9 cellular contexts compared by ENCODE assay signal in the genomic region with DNA sequence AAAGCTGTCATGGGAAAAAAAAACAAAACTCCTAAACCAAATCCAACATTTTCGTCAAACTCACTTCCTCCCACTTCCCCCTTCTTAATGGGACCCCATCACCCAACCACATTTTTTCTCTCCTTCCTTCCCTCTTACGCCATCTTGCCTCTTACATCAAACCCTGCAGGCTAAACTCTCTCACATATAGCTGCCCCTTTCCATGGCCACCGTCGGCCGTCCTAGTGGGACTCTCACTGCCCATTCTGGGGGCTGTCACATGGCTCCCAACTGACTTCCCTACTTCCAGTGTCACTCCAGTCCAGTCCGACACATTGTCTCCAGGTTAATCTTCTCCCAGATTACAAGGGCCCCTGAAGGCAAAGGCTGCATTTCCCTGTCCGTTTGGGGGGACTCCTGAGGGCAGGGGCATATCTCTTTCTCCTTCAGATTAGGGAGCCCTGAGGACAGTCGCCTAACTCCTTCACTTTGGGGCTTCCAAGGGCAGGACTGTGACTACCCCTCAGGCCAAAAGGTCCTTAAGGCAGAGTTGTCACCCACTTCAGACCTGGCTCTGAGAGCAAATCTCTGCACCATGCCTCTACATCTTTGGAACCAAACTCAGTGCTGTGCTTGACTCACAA. TPM values are rescaled to one million over a fixed set of nuclear protein-coding genes. Genes with fewer than 3 reads are reported as not detected.
DNase-seq lines count a peak whose midpoint lies in the region; ATAC-seq, FAIRE-seq and TF ChIP-seq lines count a peak whose summit lies in the region.
"Had no signal": no experiment of that assay in that cellular context is flagged by ENCODE, and none has a peak within 500 bp of the region (broad histone marks: within the 10 kb centered on the region; RNA-seq: fewer than 3 reads in every experiment).

No MANE protein-coding gene starts in this region.

- 8% methylated on average over 8 of the region's 8 CpGs for WGBS in HepG2 (ENCODE audit: low lambda C conversion rate)
- WGBS in transverse colon (ENCODE audit: low coverage in 1 of 2), 2 donors = 20 to 31% methylated on average over 2 to 7 of the region's 8 CpGs

- H3K27ac ChIP-seq in HepG2 (ENCODE audit: extremely low read length, insufficient read depth, low read length) (peak overlapping the region; percentile 68), transverse colon (peak overlapping the region; percentile 47 to 74 (median 62))

- intact Hi-C loops in Calu3 (cut with micrococcal nuclease; ENCODE audit: unreplicated experiment) (no loop called here), HepG2 (cut with micrococcal nuclease; ENCODE audit: unreplicated experiment) (loop anchor here (2.0 kb wide), 1 partner anchor 45 kb away; no protein-coding TSS in a partner anchor), transverse colon (cut with DNase I; ENCODE audit: low total_unique reads) (no loop called here)

- no peak overlapping the region for H2AFZ ChIP-seq in HepG2 (ENCODE audit: low read length)

- H3K27me3 ChIP-seq in HepG2 (ENCODE audit: control insufficient read depth in 1 of 2, insufficient read depth in 2 of 2, low read length in 2 of 2) (no peaks in the 10 kb centered on the region; a peak in 1 of 5 replicates), transverse colon (no peaks in the 10 kb centered on the region)

- peak overlapping the region; percentile 81 for H3K9ac ChIP-seq in HepG2 (ENCODE audit: insufficient read depth, low read depth, low read length)

- H3K4me1 Mint-ChIP-seq in Calu3 (ENCODE audit: low read depth, unreplicated experiment) = peaks cover 15% of the 10 kb centered on the region

- H3K27ac Mint-ChIP-seq in Calu3 (ENCODE audit: unreplicated experiment) = peak overlapping the region; percentile 89

- no peak for FAIRE-seq in HepG2 (lab: Jason Lieb, UNC)

- TF ChIP-seq EP300 in HepG2 (IDR thresholded peaks at IDR 0.05; ENCODE audit: low read depth in 2 of 2, low read length in 2 of 2) = no peak
- TF ChIP-seq EP300 in HepG2 (CRISPR knock-in tag; IDR thresholded peaks at IDR 0.05; ENCODE audit: borderline replicate concordance) = no peak
- no peak for TF ChIP-seq EP300 in transverse colon (IDR thresholded peaks at IDR 0.05; ENCODE audit: low read depth)

- no peaks in the 10 kb centered on the region for H3K79me2 ChIP-seq in HepG2 (ENCODE audit: insufficient read depth, low read length)

- H3K27me3 Mint-ChIP-seq in Calu3 (ENCODE audit: unreplicated experiment) = no peaks in the 10 kb centered on the region

- peak overlapping the region; percentile 92 for H3K4me3 Mint-ChIP-seq in Calu3 (ENCODE audit: low read depth, unreplicated experiment)

- H3K36me3 Mint-ChIP-seq in Calu3 (ENCODE audit: insufficient read depth, unreplicated experiment) = peaks cover 9% of the 10 kb centered on the region

- no peaks in the 10 kb centered on the region for H4K20me1 ChIP-seq in HepG2 (ENCODE audit: insufficient read depth, low read length)

- H3K9me3 ChIP-seq in HepG2 (ENCODE audit: low read length) (no peaks in the 10 kb centered on the region), transverse colon (no peaks in the 10 kb centered on the region)

- TSS peak; percentile 89 for BruUV-seq in Calu3 (replicated peaks; lab: Mats Ljungman, UMichigan)
- BruUV-seq in HepG2 (replicated peaks; lab: Mats Ljungman, UMichigan) = TSS peak; percentile 84

- in situ Hi-C loops in HepG2 (cut with HindIII; ENCODE audit: extremely low pct_ligation_motif_present, low pct_unique_long_range_greater_than_20kb) = no loop called here
- in situ Hi-C loops in transverse colon (cut with MboI; ENCODE audit: low pct_ligation_motif_present in 1 of 4, low pct_unique_long_range_greater_than_20kb in 1 of 4, low sequenced_read_pairs in 3 of 4) = no loop called here

- H3K4me3 ChIP-seq in HepG2 (replicated peaks in 1 of 3; ENCODE audit: insufficient read depth in 1 of 3, low read depth in 2 of 3, low read length in 3 of 3) (peak overlapping the region; percentile 90 to 98 (median 94)), transverse colon (peak overlapping the region; percentile 57 to 82 (median 62))

- ATAC-seq in HG03354 (IDR thresholded peaks at IDR 0.05; ENCODE audit: poor library complexity, severe bottlenecking, unreplicated experiment) = peak; percentile 17
- peak; percentile 10 for ATAC-seq in HepG2

- CTCF ChIA-PET in Calu3 (lab: Charles Lee) = interaction anchor here (0.8 kb wide), 1 partner anchor 16 kb away, joined by 3 read pairs; no protein-coding TSS in a partner anchor
- CTCF ChIA-PET in HepG2 (lab: Yijun Ruan, JAX; ENCODE audit: low intra/inter-chr PET ratio, low total read pairs) = no interaction called here

- peak overlapping the region; percentile 84 for H3K4me2 ChIP-seq in HepG2 (ENCODE audit: low read depth, low read length)

- no peak for TF ChIP-seq RAD21 in HepG2 (CRISPR knock-in tag; IDR thresholded peaks at IDR 0.05)

- no peaks in the 10 kb centered on the region for H3K36me3 ChIP-seq in HepG2 (replicated peaks in 1 of 2; ENCODE audit: control insufficient read depth in 1 of 2, insufficient read depth in 2 of 2, low read length in 2 of 2)
- no peaks in the 10 kb centered on the region for H3K36me3 ChIP-seq in transverse colon

- TF ChIP-seq CTCF in Calu3 (IDR thresholded peaks at IDR 0.05; ENCODE audit: unreplicated experiment) (no peak), HepG2 (CRISPR knock-in tag; IDR thresholded peaks at IDR 0.05) (no peak), transverse colon (IDR thresholded peaks at IDR 0.05) (no peak)

- TF ChIP-seq POLR2A in HepG2 (IDR thresholded peaks at IDR 0.05; ENCODE audit: insufficient read depth in 1 of 2, low read depth in 2 of 2, low read length in 2 of 2) (peak in 1 of 2 experiments; percentile 22; a peak in 1 of 4 replicates), transverse colon (IDR thresholded peaks at IDR 0.05) (no peak)

- POLR2A ChIA-PET in HepG2 (lab: Yijun Ruan, JAX) = no interaction called here

- peaks cover 40% of the 10 kb centered on the region for H3K4me1 ChIP-seq in HepG2 (ENCODE audit: insufficient read depth, low read length)
- peaks cover 5 to 16% (median 11%) of the 10 kb centered on the region in 4 donors for H3K4me1 ChIP-seq in transverse colon

- no peaks in the 10 kb centered on the region for H3K9me3 Mint-ChIP-seq in Calu3 (ENCODE audit: low read depth, unreplicated experiment)

- DNase-seq in Calu3 (no peak), HepG2 (ENCODE audit: low spot score) (no peak), transverse colon (no peak), NCI-H748 (lab: John Stamatoyannopoulos, UW; ENCODE audit: unreplicated experiment) (no peak)
- peak; percentile 28 to 29 for DNase-seq in activated T-cell treated with anti-CD3 and anti-CD28 coated beads, Interleukin-2, amount 50 U/mL, for 48 hours
- no peak for DNase-seq in activated CD4-positive, CD25-positive, alpha-beta regulatory T cell treated with anti-CD3 and anti-CD28 coated beads, Interleukin-2, amount 50 U/mL, for 72 hours
- DNase-seq in activated CD4-positive, alpha-beta T cell treated with anti-CD3 and anti-CD28 coated beads, Interleukin-2, amount 50 U/mL, for 48 hours = no peak

RNA-seq across cellular contexts. Expression of gene UBXN11, which starts 0.7 kb away (rescaled TPM):
- 24.0 and 32.0 TPM in 2 replicates for total RNA-seq in Calu3 (2022)
- total RNA-seq in HepG2 (2016; rRNA removed; fragmentation: Illumina TruSeq; extraction: Trizol) = 3.2 and 9.3 TPM in 2 replicates
- total RNA-seq in HepG2 (2016; cell fraction: cytosol; rRNA removed; fragmentation: Illumina TruSeq; extraction: Trizol; ENCODE audit: low read depth) = 4.9 and 5.3 TPM in 2 replicates
- total RNA-seq in HepG2 (2016; cell fraction: insoluble cytoplasmic fraction; rRNA removed; fragmentation: Illumina TruSeq; extraction: Trizol) = 3.0 and 8.5 TPM in 2 replicates
- total RNA-seq in HepG2 (2016; cell fraction: membrane; rRNA removed; fragmentation: Illumina TruSeq; extraction: Trizol) = 4.4 and 5.7 TPM in 2 replicates
- total RNA-seq in HepG2 (2016; cell fraction: nucleus; rRNA removed; fragmentation: Illumina TruSeq; extraction: Trizol) = 15.9 and 19.3 TPM in 2 replicates
- 10.3 and 10.4 TPM in 2 replicates for polyA plus RNA-seq in HepG2 (2011; rRNA removed)
- 3.0 and 5.8 TPM in 2 replicates for polyA plus RNA-seq in HepG2 (2011; cell fraction: cytosol; rRNA removed)
- 81.6 and 111 TPM in 2 replicates for polyA plus RNA-seq in HepG2 (2011; cell fraction: nucleus; rRNA removed)
- 4.8 and 5.2 TPM in 2 replicates for polyA plus RNA-seq in HepG2 (2012)
- polyA plus RNA-seq in HepG2 (2016; cell fraction: cytosol; fragmentation: Illumina TruSeq; extraction: Trizol; ENCODE audit: low read depth) = 7.2 and 9.0 TPM in 2 replicates
- polyA plus RNA-seq in HepG2 (2016; cell fraction: insoluble cytoplasmic fraction; fragmentation: Illumina TruSeq; extraction: Trizol; ENCODE audit: low read depth) = 6.4 and 8.0 TPM in 2 replicates
- 8.8 and 9.0 TPM in 2 replicates for polyA plus RNA-seq in HepG2 (2016; cell fraction: membrane; fragmentation: Illumina TruSeq; extraction: Trizol; ENCODE audit: low read depth)
- 64.2 and 68.2 TPM in 2 replicates for polyA plus RNA-seq in HepG2 (2016; cell fraction: nucleus; fragmentation: Illumina TruSeq; extraction: Trizol; ENCODE audit: insufficient read depth, low read depth)
- 4.3 and 43.2 TPM in 2 replicates for polyA minus RNA-seq in HepG2 (2011; rRNA and poly(A)+ RNA removed; ENCODE audit: low replicate concordance)
- polyA minus RNA-seq in HepG2 (2011; cell fraction: cytosol; rRNA and poly(A)+ RNA removed) = 1.2 and 2.0 TPM in 2 replicates
- polyA minus RNA-seq in HepG2 (2011; cell fraction: nucleus; rRNA and poly(A)+ RNA removed) = 8.6 and 11.5 TPM in 2 replicates
- 10 to 100 TPM in 2 of 4 donors, 1 to 10 TPM in 2; 4.9 to 17.9 (median 12.0) TPM for total RNA-seq in transverse colon

RNA-seq across cellular contexts. Expression of gene CD52, which starts 12.0 kb away (rescaled TPM):
- total RNA-seq in Calu3 (2022) (not detected in 2 replicates), HepG2 (2016; rRNA removed; fragmentation: Illumina TruSeq; extraction: Trizol) (not detected in 2 replicates), transverse colon (10 to 100 TPM in 2 of 4 donors, 1 to 10 TPM in 1, not detected in 1; 5.3 to 56.1 (median 21.1) TPM)
- not detected in 2 replicates for total RNA-seq in HepG2 (2016; cell fraction: cytosol; rRNA removed; fragmentation: Illumina TruSeq; extraction: Trizol; ENCODE audit: low read depth)
- total RNA-seq in HepG2 (2016; cell fraction: insoluble cytoplasmic fraction; rRNA removed; fragmentation: Illumina TruSeq; extraction: Trizol) = not detected in 2 replicates
- total RNA-seq in HepG2 (2016; cell fraction: membrane; rRNA removed; fragmentation: Illumina TruSeq; extraction: Trizol) = not detected in 2 replicates
- total RNA-seq in HepG2 (2016; cell fraction: nucleus; rRNA removed; fragmentation: Illumina TruSeq; extraction: Trizol) = not detected in 2 replicates
- 0.32 and 0.93 TPM in 2 replicates for polyA plus RNA-seq in HepG2 (2011; rRNA removed)
- polyA plus RNA-seq in HepG2 (2011; cell fraction: cytosol; rRNA removed) = 0.81 TPM in 2 replicates
- polyA plus RNA-seq in HepG2 (2011; cell fraction: nucleus; rRNA removed) = not detected in 2 replicates
- polyA plus RNA-seq in HepG2 (2012) = not detected in 2 replicates
- not detected in 2 replicates for polyA plus RNA-seq in HepG2 (2016; cell fraction: cytosol; fragmentation: Illumina TruSeq; extraction: Trizol; ENCODE audit: low read depth)
- polyA plus RNA-seq in HepG2 (2016; cell fraction: insoluble cytoplasmic fraction; fragmentation: Illumina TruSeq; extraction: Trizol; ENCODE audit: low read depth) = not detected in 2 replicates
- polyA plus RNA-seq in HepG2 (2016; cell fraction: membrane; fragmentation: Illumina TruSeq; extraction: Trizol; ENCODE audit: low read depth) = not detected in 2 replicates
- polyA plus RNA-seq in HepG2 (2016; cell fraction: nucleus; fragmentation: Illumina TruSeq; extraction: Trizol; ENCODE audit: insufficient read depth, low read depth) = not detected in 2 replicates
- polyA minus RNA-seq in HepG2 (2011; rRNA and poly(A)+ RNA removed; ENCODE audit: low replicate concordance) = 0.44 and 1.2 TPM in 2 replicates
- polyA minus RNA-seq in HepG2 (2011; cell fraction: cytosol; rRNA and poly(A)+ RNA removed) = not detected in 2 replicates
- not detected in 2 replicates for polyA minus RNA-seq in HepG2 (2011; cell fraction: nucleus; rRNA and poly(A)+ RNA removed)
- total RNA-seq: NCI-H460 had no signal

RNA-seq across cellular contexts. Expression of gene SH3BGRL3, which starts 25.9 kb away (rescaled TPM):
- total RNA-seq in Calu3 (2022) = 74.6 and 107 TPM in 2 replicates
- total RNA-seq in HepG2 (2016; rRNA removed; fragmentation: Illumina TruSeq; extraction: Trizol) = 12.2 and 13.4 TPM in 2 replicates
- total RNA-seq in HepG2 (2016; cell fraction: cytosol; rRNA removed; fragmentation: Illumina TruSeq; extraction: Trizol; ENCODE audit: low read depth) = 14.0 and 29.7 TPM in 2 replicates
- total RNA-seq in HepG2 (2016; cell fraction: insoluble cytoplasmic fraction; rRNA removed; fragmentation: Illumina TruSeq; extraction: Trizol) = 11.6 and 11.8 TPM in 2 replicates
- 15.8 and 28.5 TPM in 2 replicates for total RNA-seq in HepG2 (2016; cell fraction: membrane; rRNA removed; fragmentation: Illumina TruSeq; extraction: Trizol)
- total RNA-seq in HepG2 (2016; cell fraction: nucleus; rRNA removed; fragmentation: Illumina TruSeq; extraction: Trizol) = 5.2 and 6.0 TPM in 2 replicates
- polyA plus RNA-seq in HepG2 (2011; rRNA removed) = 11.4 and 11.5 TPM in 2 replicates
- 10.4 and 12.2 TPM in 2 replicates for polyA plus RNA-seq in HepG2 (2011; cell fraction: cytosol; rRNA removed)
- 7.5 and 8.3 TPM in 2 replicates for polyA plus RNA-seq in HepG2 (2011; cell fraction: nucleus; rRNA removed)
- polyA plus RNA-seq in HepG2 (2012) = 12.3 and 13.0 TPM in 2 replicates
- polyA plus RNA-seq in HepG2 (2016; cell fraction: cytosol; fragmentation: Illumina TruSeq; extraction: Trizol; ENCODE audit: low read depth) = 64.3 and 100 TPM in 2 replicates
- polyA plus RNA-seq in HepG2 (2016; cell fraction: insoluble cytoplasmic fraction; fragmentation: Illumina TruSeq; extraction: Trizol; ENCODE audit: low read depth) = 24.8 and 47.8 TPM in 2 replicates
- polyA plus RNA-seq in HepG2 (2016; cell fraction: membrane; fragmentation: Illumina TruSeq; extraction: Trizol; ENCODE audit: low read depth) = 72.1 and 88.4 TPM in 2 replicates
- 16.4 and 20.4 TPM in 2 replicates for polyA plus RNA-seq in HepG2 (2016; cell fraction: nucleus; fragmentation: Illumina TruSeq; extraction: Trizol; ENCODE audit: insufficient read depth, low read depth)
- polyA minus RNA-seq in HepG2 (2011; rRNA and poly(A)+ RNA removed; ENCODE audit: low replicate concordance) = 26.8 and 67.6 TPM in 2 replicates
- polyA minus RNA-seq in HepG2 (2011; cell fraction: cytosol; rRNA and poly(A)+ RNA removed) = 8.1 and 10.8 TPM in 2 replicates
- polyA minus RNA-seq in HepG2 (2011; cell fraction: nucleus; rRNA and poly(A)+ RNA removed) = 8.5 and 9.8 TPM in 2 replicates
- 100 to 1,000 TPM; 134 to 314 (median 215) TPM for total RNA-seq in transverse colon

RNA-seq across cellular contexts. Expression of gene CRYBG2, which starts 48.2 kb away (rescaled TPM):
- total RNA-seq in Calu3 (2022) (6.4 and 17.6 TPM in 2 replicates), HepG2 (2016; rRNA removed; fragmentation: Illumina TruSeq; extraction: Trizol) (0.39 and 1.3 TPM in 2 replicates), transverse colon (10 to 100 TPM in 3 of 4 donors, 1 to 10 TPM in 1; 2.8 to 41.9 (median 22.3) TPM)
- total RNA-seq in HepG2 (2016; cell fraction: cytosol; rRNA removed; fragmentation: Illumina TruSeq; extraction: Trizol; ENCODE audit: low read depth) = 0.18 TPM in 1 of 2 replicates, not detected in the other
- total RNA-seq in HepG2 (2016; cell fraction: insoluble cytoplasmic fraction; rRNA removed; fragmentation: Illumina TruSeq; extraction: Trizol) = 0.86 and 1.1 TPM in 2 replicates
- 0.48 and 0.87 TPM in 2 replicates for total RNA-seq in HepG2 (2016; cell fraction: membrane; rRNA removed; fragmentation: Illumina TruSeq; extraction: Trizol)
- total RNA-seq in HepG2 (2016; cell fraction: nucleus; rRNA removed; fragmentation: Illumina TruSeq; extraction: Trizol) = 2.3 TPM in 2 replicates
- 2.9 and 4.7 TPM in 2 replicates for polyA plus RNA-seq in HepG2 (2011; rRNA removed)
- polyA plus RNA-seq in HepG2 (2011; cell fraction: cytosol; rRNA removed) = 2.0 and 2.5 TPM in 2 replicates
- polyA plus RNA-seq in HepG2 (2011; cell fraction: nucleus; rRNA removed) = 16.5 and 19.4 TPM in 2 replicates
- polyA plus RNA-seq in HepG2 (2012) = 2.7 and 3.8 TPM in 2 replicates
- polyA plus RNA-seq in HepG2 (2016; cell fraction: cytosol; fragmentation: Illumina TruSeq; extraction: Trizol; ENCODE audit: low read depth) = 0.12 and 0.98 TPM in 2 replicates
- 1.7 and 1.8 TPM in 2 replicates for polyA plus RNA-seq in HepG2 (2016; cell fraction: insoluble cytoplasmic fraction; fragmentation: Illumina TruSeq; extraction: Trizol; ENCODE audit: low read depth)
- polyA plus RNA-seq in HepG2 (2016; cell fraction: membrane; fragmentation: Illumina TruSeq; extraction: Trizol; ENCODE audit: low read depth) = 0.48 and 0.79 TPM in 2 replicates
- polyA plus RNA-seq in HepG2 (2016; cell fraction: nucleus; fragmentation: Illumina TruSeq; extraction: Trizol; ENCODE audit: insufficient read depth, low read depth) = 3.4 and 8.9 TPM in 2 replicates
- 3.5 and 7.2 TPM in 2 replicates for polyA minus RNA-seq in HepG2 (2011; rRNA and poly(A)+ RNA removed; ENCODE audit: low replicate concordance)
- polyA minus RNA-seq in HepG2 (2011; cell fraction: cytosol; rRNA and poly(A)+ RNA removed) = 3.4 and 5.1 TPM in 2 replicates
- polyA minus RNA-seq in HepG2 (2011; cell fraction: nucleus; rRNA and poly(A)+ RNA removed) = 7.6 and 9.4 TPM in 2 replicates

Comparison
In these comparisons a context has a peak if more than half of its experiments do, and no peak if none do; other contexts are left out.
1. DNase-seq: peak in activated T-cell treated with anti-CD3 and anti-CD28 coated beads, Interleukin-2, amount 50 U/mL, for 48 hours (2 of 2); none in Calu3 (single experiment), HepG2 (single experiment), transverse colon (single experiment), NCI-H748 (single experiment), activated CD4-positive, CD25-positive, alpha-beta regulatory T cell treated with anti-CD3 and anti-CD28 coated beads, Interleukin-2, amount 50 U/mL, for 72 hours (single experiment) and activated CD4-positive, alpha-beta T cell treated with anti-CD3 and anti-CD28 coated beads, Interleukin-2, amount 50 U/mL, for 48 hours (0 of 2).